Comparison of ENCODE assay signal across 11 cellular contexts in genomic region chr5:6652025-6652424, GRCh38. TPM values are rescaled to one million over a fixed set of nuclear protein-coding genes. Genes with fewer than 3 reads are reported as not detected.
DNase-seq lines count a peak whose midpoint lies in the region; ATAC-seq, FAIRE-seq and TF ChIP-seq lines count a peak whose summit lies in the region.
"Had no signal": no experiment of that assay in that cellular context is flagged by ENCODE, and none has a peak within 500 bp of the region (broad histone marks: within the 10 kb centered on the region; RNA-seq: fewer than 3 reads in every experiment).

No MANE protein-coding gene starts in this region.

- H3K36me3 ChIP-seq in DOHH2 (ENCODE audit: control insufficient read depth, low read length), result peaks cover 25% of the 10 kb centered on the region
- H3K36me3 ChIP-seq: colonic mucosa had no signal

- H3K4me2 ChIP-seq in DOHH2 (ENCODE audit: low read length), result peak overlapping the region; percentile 61

- no peak overlapping the region for H3K27ac Mint-ChIP-seq in immature natural killer cell

- H3K27me3 ChIP-seq in DOHH2 (ENCODE audit: control insufficient read depth, low read length), result no peaks in the 10 kb centered on the region
- H3K27me3 ChIP-seq in dorsolateral prefrontal cortex, result no peaks in the 10 kb centered on the region
- H3K27me3 ChIP-seq: colonic mucosa had no signal

- intact Hi-C loops in dorsolateral prefrontal cortex (cut with DNase I), result no loop called here

- H3K4me3 Mint-ChIP-seq in immature natural killer cell, result no peak overlapping the region

- ATAC-seq in GM19463 (IDR thresholded peaks at IDR 0.05; ENCODE audit: unreplicated experiment) (peak; percentile 95), HG02973 (IDR thresholded peaks at IDR 0.05; ENCODE audit: unreplicated experiment) (peak; percentile 93)

- peaks cover under 1 to 4% of the 10 kb centered on the region in 2 donors for H3K4me1 Mint-ChIP-seq in immature natural killer cell

- peaks cover 30% of the 10 kb centered on the region for H3K4me1 ChIP-seq in DOHH2 (ENCODE audit: control insufficient read depth, low read length)
- H3K4me1 ChIP-seq: colonic mucosa had no signal

- H3K36me3 Mint-ChIP-seq in immature natural killer cell, result peaks cover 26 to 27% (median 26%) of the 10 kb centered on the region in 3 donors

- peak; percentile 73 for DNase-seq in NCI-H146 treated with DMSO at 0.1 percent for 48 hours (lab: John Stamatoyannopoulos, UW; ENCODE audit: unreplicated experiment)
- no peak for DNase-seq in GM12892 (ENCODE audit: insufficient read length)
- DNase-seq in immature natural killer cell, result no peak
- DNase-seq in dorsolateral prefrontal cortex, result no peak
- DNase-seq in DMS53 (lab: John Stamatoyannopoulos, UW), result no peak
- DNase-seq: activated gamma-delta T cell treated with Interleukin-2 at 50 U/mL for 16 hours; colonic mucosa; stimulated activated CD4-positive, alpha-beta T cell treated with anti-CD3 and anti-CD28 coated beads, Interleukin-15, amount 100 ng/mL, for 24 hours had no signal

- peak overlapping the region; percentile 37 for H3K4me3 ChIP-seq in DOHH2 (ENCODE audit: low read length)
- no peak overlapping the region for H3K4me3 ChIP-seq in dorsolateral prefrontal cortex
- H3K4me3 ChIP-seq: colonic mucosa had no signal

- H4K20me1 ChIP-seq in DOHH2 (ENCODE audit: control insufficient read depth, insufficient read depth, low read depth, low read length), result no peaks in the 10 kb centered on the region

- no peak for FAIRE-seq in GM12892 (lab: Jason Lieb, UNC)

- TF ChIP-seq POLR2A in GM12892 (IDR thresholded peaks at IDR 0.05; ENCODE audit: low read depth, low read length), result no peak

- no peaks in the 10 kb centered on the region for H3K9me2 ChIP-seq in DOHH2 (replicated peaks; ENCODE audit: control insufficient read depth, low read length)

- TF ChIP-seq CTCF in DOHH2 (IDR thresholded peaks at IDR 0.05; ENCODE audit: low read depth, low read length, poor library complexity, severe bottlenecking), result no peak
- TF ChIP-seq CTCF in dorsolateral prefrontal cortex (IDR thresholded peaks at IDR 0.05 in 54 of 56, conservative IDR thresholded peaks at IDR 0.05 in 2 of 56; ENCODE audit: low read depth in 1 of 56, partially characterized antibody in 56 of 56), result no peak

- H3K9me3 Mint-ChIP-seq in immature natural killer cell, result peaks cover 0 to 6% (median 0%) of the 10 kb centered on the region in 6 donors

- no peaks in the 10 kb centered on the region for H3F3A ChIP-seq in DOHH2 (ENCODE audit: control insufficient read depth, insufficient read depth)

- H3K27ac ChIP-seq in DOHH2 (ENCODE audit: low read depth, low read length), result no peak overlapping the region
- H3K27ac ChIP-seq in dorsolateral prefrontal cortex, result no peak overlapping the region
- H3K27ac ChIP-seq: colonic mucosa had no signal

- H3K9me3 ChIP-seq in DOHH2 (ENCODE audit: control insufficient read depth, insufficient read depth, low read length), result no peaks in the 10 kb centered on the region; the same call in 1 of the 2 replicates
- H3K9me3 ChIP-seq: colonic mucosa had no signal

- H3K27me3 Mint-ChIP-seq in immature natural killer cell (ENCODE audit: low read depth in 3 of 3), result peaks cover 0 to under 1% (median 0%) of the 10 kb centered on the region in 3 donors

- H3K79me2 ChIP-seq in DOHH2 (ENCODE audit: control insufficient read depth, low read length), result peaks cover 18% of the 10 kb centered on the region

RNA-seq across cellular contexts. Expression of gene SRD5A1, which starts 18.8 kb away (rescaled TPM):
- polyA plus RNA-seq in GM12892 (2012; ENCODE audit: missing spikeins), result 6.5 TPM
- 1 to 10 TPM; 4.8 to 9.6 (median 9.3) TPM for polyA plus RNA-seq in immature natural killer cell
- total RNA-seq in dorsolateral prefrontal cortex, result 10 to 100 TPM; 15.2 to 41.5 (median 25.7) TPM

RNA-seq across cellular contexts. Expression of gene NSUN2, which starts 19.2 kb away (rescaled TPM):
- polyA plus RNA-seq in GM12892 (2012; ENCODE audit: missing spikeins), result 61.9 TPM
- 10 to 100 TPM; 21.0 to 53.7 (median 29.1) TPM for polyA plus RNA-seq in immature natural killer cell
- total RNA-seq in dorsolateral prefrontal cortex, result 10 to 100 TPM; 23.9 to 79.2 (median 38.6) TPM
